8 cellular contexts compared by ENCODE assay signal in the genomic region with DNA sequence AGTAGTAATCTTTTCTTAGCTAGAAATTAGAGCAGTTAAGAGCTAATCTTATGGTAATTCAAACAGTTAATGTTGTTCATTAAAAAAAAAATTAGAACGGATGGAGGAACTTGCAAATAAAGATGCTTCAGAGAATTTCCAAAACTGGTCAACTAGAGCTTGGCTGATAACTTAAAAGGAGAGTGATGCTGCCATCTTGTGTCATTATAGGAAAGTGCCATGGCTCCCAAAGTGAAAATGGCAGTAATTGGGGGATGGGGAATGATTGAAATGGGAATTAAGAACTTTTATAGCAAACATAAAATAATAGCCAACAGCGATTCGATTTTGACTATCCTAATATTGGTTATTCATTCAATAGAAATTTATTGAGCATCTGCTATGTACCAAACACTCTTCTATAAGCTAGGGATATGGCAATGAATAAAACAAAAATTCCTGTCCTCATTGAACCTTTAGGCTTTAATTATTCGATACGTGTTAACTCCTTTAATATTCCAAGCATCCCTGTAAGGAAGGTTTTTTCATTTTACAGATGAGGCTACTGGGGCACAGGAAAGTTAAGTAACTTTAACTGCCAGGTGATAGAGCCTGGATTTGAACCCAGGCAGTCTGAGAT. TPM values are rescaled to one million over a fixed set of nuclear protein-coding genes. Genes with fewer than 3 reads are reported as not detected.
DNase-seq lines count a peak whose midpoint lies in the region; ATAC-seq, FAIRE-seq and TF ChIP-seq lines count a peak whose summit lies in the region.

No MANE protein-coding gene starts in this region.

- no peaks in the 10 kb centered on the region for H3K36me3 Mint-ChIP-seq in stimulated activated memory B cell treated with anti-CD40 and anti-IgM and Interleukin-4, amounts not matched to agents 10 μg/mL and 1 μg/mL and 100 μg/mL, for 72 hours

- H3K27ac ChIP-seq in VCaP (no peak overlapping the region), heart right ventricle (no peak overlapping the region), small intestine (ENCODE audit: low read depth in 1 of 2, low read length in 1 of 2) (no peak overlapping the region)

- intact Hi-C loops in heart right ventricle (cut with DNase I), result loop anchor here (1.0 to 10.0 kb wide), 23 partner anchors 120 to 1450 kb away; no protein-coding TSS in a partner anchor

- H3K36me3 ChIP-seq in heart right ventricle, result no peaks in the 10 kb centered on the region
- no peaks in the 10 kb centered on the region for H3K36me3 ChIP-seq in small intestine (ENCODE audit: control insufficient read depth in 2 of 2, insufficient read depth in 2 of 2, low read length in 2 of 2)

- H3K4me1 ChIP-seq in heart right ventricle (peaks cover 0 to 17% (median 3%) of the 10 kb centered on the region in 9 donors), small intestine (ENCODE audit: control insufficient read depth in 2 of 2, insufficient read depth in 1 of 2, low read depth in 1 of 2, low read length in 1 of 2) (no peaks in the 10 kb centered on the region)

- no peak overlapping the region for H3K4me3 Mint-ChIP-seq in stimulated activated memory B cell treated with anti-CD40 and anti-IgM and Interleukin-4, amounts not matched to agents 10 μg/mL and 1 μg/mL and 100 μg/mL, for 72 hours

- H3K27me3 Mint-ChIP-seq in stimulated activated memory B cell treated with anti-CD40 and anti-IgM and Interleukin-4, amounts not matched to agents 10 μg/mL and 1 μg/mL and 100 μg/mL, for 72 hours, result no peaks in the 10 kb centered on the region

- 17 to 21% methylated on average over 5 of the region's 5 CpGs for WGBS in heart right ventricle, 2 donors
- 15 to 24% (median 20%) methylated on average over 5 of the region's 5 CpGs for WGBS in small intestine, 3 donors

- no peak overlapping the region for H3K27ac Mint-ChIP-seq in stimulated activated memory B cell treated with anti-CD40 and anti-IgM and Interleukin-4, amounts not matched to agents 10 μg/mL and 1 μg/mL and 100 μg/mL, for 72 hours

- peaks cover 0 to 5% (median 0%) of the 10 kb centered on the region in 11 donors for H3K9me3 ChIP-seq in heart right ventricle
- H3K9me3 ChIP-seq in small intestine (ENCODE audit: control insufficient read depth, low read depth), result no peaks in the 10 kb centered on the region

- DNase-seq in NCI-H1694 treated with DMSO at 0.1 percent for 48 hours (lab: John Stamatoyannopoulos, UW) (peak; percentile 66), heart right ventricle (peak in 1 of 2 donors; percentile 42), small intestine (peak; percentile 65), KG1 (lab: John Stamatoyannopoulos, UW) (no peak)

- no peaks in the 10 kb centered on the region for H3K9me3 Mint-ChIP-seq in stimulated activated memory B cell treated with anti-CD40 and anti-IgM and Interleukin-4, amounts not matched to agents 10 μg/mL and 1 μg/mL and 100 μg/mL, for 72 hours

- ATAC-seq in heart right ventricle, result peak; percentile 32 to 81 (median 68)
- ATAC-seq in stimulated activated memory B cell treated with anti-CD40 and anti-IgM and Interleukin-4, amounts not matched to agents 10 μg/mL and 1 μg/mL and 100 μg/mL, for 72 hours, result no peak

- H3K27me3 ChIP-seq in heart right ventricle, result no peaks in the 10 kb centered on the region
- H3K27me3 ChIP-seq in small intestine (ENCODE audit: control insufficient read depth in 2 of 2, insufficient read depth in 2 of 2, low read length in 2 of 2), result no peaks in the 10 kb centered on the region

- peaks cover 8% of the 10 kb centered on the region for H3K4me1 Mint-ChIP-seq in stimulated activated memory B cell treated with anti-CD40 and anti-IgM and Interleukin-4, amounts not matched to agents 10 μg/mL and 1 μg/mL and 100 μg/mL, for 72 hours

- TF ChIP-seq CTCF in GM12874 (IDR thresholded peaks at IDR 0.05; ENCODE audit: insufficient read depth, low read depth, low read length) (peak; percentile 59), VCaP (conservative IDR thresholded peaks at IDR 0.05) (peak; percentile 85), heart right ventricle (IDR thresholded peaks at IDR 0.05) (peak; percentile 78 to 94 (median 87))

- H3K4me3 ChIP-seq in heart right ventricle, result no peak overlapping the region
- no peak overlapping the region for H3K4me3 ChIP-seq in small intestine (ENCODE audit: low read depth in 1 of 2, low read length in 2 of 2)

- peak; percentile 95 for FAIRE-seq in A204.1 (lab: Jason Lieb, UNC)
- peak; percentile 80 for FAIRE-seq in small intestine (lab: Jason Lieb, UNC)

RNA-seq across cellular contexts. Expression of a gene that starts 5.7 kb away (rescaled TPM):
- total RNA-seq in heart right ventricle, result 100 to 1,000 TPM in 2 of 10 donors, 10 to 100 TPM in 8; 59.4 to 136 (median 81.4) TPM
- 10 to 100 TPM; 16.2 to 61.2 TPM for polyA plus RNA-seq in heart right ventricle
- 10 to 100 TPM in 1 of 3 donors, 1 to 10 TPM in 2; 1.6 to 41.1 (median 5.1) TPM for polyA plus RNA-seq in small intestine
